8 cellular contexts compared by ENCODE assay signal in the genomic region with DNA sequence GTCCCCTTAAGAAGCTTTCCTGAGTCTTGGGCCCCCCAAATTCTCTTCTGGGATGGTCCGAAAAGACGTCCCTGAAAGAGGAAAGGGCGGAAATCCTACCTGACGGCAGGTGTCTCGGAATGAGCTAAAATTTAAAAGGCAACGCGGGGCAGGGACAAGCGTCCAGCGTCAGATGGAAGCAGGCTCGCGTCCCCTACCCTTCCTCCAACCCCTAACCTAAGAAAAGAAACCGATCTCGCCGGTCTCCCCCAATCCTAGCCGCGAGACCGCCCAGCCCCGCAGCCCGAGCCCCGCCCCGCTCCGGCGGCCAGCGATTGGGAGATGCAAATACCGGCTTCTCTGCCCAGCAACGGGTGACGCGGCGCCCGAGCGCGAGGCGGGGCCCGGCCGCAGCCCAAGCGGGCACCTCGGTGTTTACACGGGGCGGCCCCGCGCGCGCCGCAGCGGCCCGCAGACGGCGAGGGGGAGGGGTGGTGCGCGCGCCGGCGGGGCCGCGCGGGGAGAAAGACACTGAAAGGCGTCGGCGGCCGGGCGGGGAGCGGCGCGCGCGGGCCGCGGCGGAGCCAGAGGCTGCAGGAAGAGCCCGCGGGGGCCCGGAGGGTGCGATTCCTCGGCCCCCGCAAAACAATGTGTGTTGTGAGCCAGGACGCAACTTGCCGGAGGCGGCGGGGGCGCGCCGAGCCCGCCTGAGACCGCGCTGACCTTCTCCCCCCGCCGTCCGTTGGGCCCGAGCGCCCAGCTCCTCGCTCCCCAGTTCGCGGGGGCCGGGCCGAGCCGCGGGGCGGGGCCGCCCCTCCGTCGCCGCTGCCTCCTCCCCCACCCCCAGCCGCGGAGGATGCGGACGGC. TPM values are rescaled to one million over a fixed set of nuclear protein-coding genes. Genes with fewer than 3 reads are reported as not detected.
DNase-seq lines count a peak whose midpoint lies in the region; ATAC-seq, FAIRE-seq and TF ChIP-seq lines count a peak whose summit lies in the region.

SOX12 (plus strand) TSS at position 510 of the 846 bp plus-strand sequence. CDS start 373 bp downstream, outside the sequence.

- dilution Hi-C loops in mammary epithelial cell (cut with HindIII; ENCODE audit: low sequenced_read_pairs) = no loop called here

- H3K36me3 ChIP-seq in WERI-Rb-1 (peaks cover 30% of the 10 kb centered on the region), mammary epithelial cell (ENCODE audit: insufficient read depth, low read length) (no peaks in the 10 kb centered on the region), iPS-20b (ENCODE audit: insufficient read depth, low read depth, low read length) (peaks cover 9% of the 10 kb centered on the region), small intestine (ENCODE audit: control insufficient read depth in 2 of 2, insufficient read depth in 2 of 2, low read length in 2 of 2) (no peaks in the 10 kb centered on the region)

- POLR2A ChIA-PET in AG04449 (lab: Yijun Ruan, JAX) = interaction anchor here (1.4 to 4.5 kb wide), 6 partner anchors 13 to 56 kb away, joined by 3 to 25 read pairs (median 5); partner anchors contain the start of genes NRSN2, TRIB3 and ZCCHC3

- no peak for FAIRE-seq in small intestine (lab: Jason Lieb, UNC)

- CTCF ChIA-PET in AG04449 (lab: Yijun Ruan, JAX) = interaction anchor here (0.7 to 3.8 kb wide), 5 partner anchors 13 to 117 kb away, joined by 4 to 18 read pairs (median 6); no protein-coding TSS in a partner anchor
- CTCF ChIA-PET in mammary epithelial cell (lab: Charles Lee; ENCODE audit: low non-redundant PET) = no interaction called here

- peak within 1 kb of the TSS; percentile 78 for H3K4me3 ChIP-seq in AG04449 (ENCODE audit: low read depth, low read length)
- peak within 1 kb of the TSS; percentile 93 for H3K4me3 ChIP-seq in WERI-Rb-1 (ENCODE audit: low read depth, low read length)
- peak within 1 kb of the TSS; percentile 63 to 84 (median 76) for H3K4me3 ChIP-seq in mammary epithelial cell (replicated peaks in 1 of 3; ENCODE audit: insufficient read depth in 1 of 3, low read depth in 2 of 3, low read length in 3 of 3)
- peak within 1 kb of the TSS; percentile 94 for H3K4me3 ChIP-seq in iPS-20b (ENCODE audit: low read length)
- peak within 1 kb of the TSS; percentile 60 to 77 for H3K4me3 ChIP-seq in small intestine (ENCODE audit: low read depth in 1 of 2, low read length in 2 of 2)

- H3K9ac ChIP-seq in mammary epithelial cell (ENCODE audit: insufficient read depth, low read length) (peak within 1 kb of the TSS; percentile 91), iPS-20b (ENCODE audit: low read depth, low read length) (peak within 1 kb of the TSS; percentile 91; the same call in 1 of the 2 replicates)

- H3K9me3 ChIP-seq in WERI-Rb-1 (ENCODE audit: severe bottlenecking) = no peaks in the 10 kb centered on the region
- H3K9me3 ChIP-seq in mammary epithelial cell (replicated peaks; ENCODE audit: insufficient read depth, low read length) = no peaks in the 10 kb centered on the region
- H3K9me3 ChIP-seq in iPS-20b (ENCODE audit: insufficient read depth, low read depth, low read length) = no peaks in the 10 kb centered on the region
- no peaks in the 10 kb centered on the region for H3K9me3 ChIP-seq in small intestine (ENCODE audit: control insufficient read depth, low read depth)

- peak within 1 kb of the TSS; percentile 98 for H3K27ac ChIP-seq in WERI-Rb-1
- H3K27ac ChIP-seq in mammary epithelial cell (ENCODE audit: insufficient read depth, low read depth, low read length) = peak within 1 kb of the TSS; percentile 83
- H3K27ac ChIP-seq in iPS-20b (ENCODE audit: low read length) = peak within 1 kb of the TSS; percentile 90
- H3K27ac ChIP-seq in small intestine (ENCODE audit: low read depth in 1 of 2, low read length in 1 of 2) = peak within 1 kb of the TSS; percentile 63 to 92

- intact Hi-C loops in mammary epithelial cell (cut with micrococcal nuclease) = no loop called here

- peak within 1 kb of the TSS; percentile 92 for H2AFZ ChIP-seq in mammary epithelial cell (ENCODE audit: low read depth, low read length)

- H3K4me1 ChIP-seq in mammary epithelial cell (ENCODE audit: insufficient read depth, low read length) = peaks cover 26% of the 10 kb centered on the region
- H3K4me1 ChIP-seq in iPS-20b (ENCODE audit: insufficient read depth, low read length) = peaks cover 28% of the 10 kb centered on the region
- peaks cover 0 to 3% of the 10 kb centered on the region in 2 donors for H3K4me1 ChIP-seq in small intestine (ENCODE audit: control insufficient read depth in 2 of 2, insufficient read depth in 1 of 2, low read depth in 1 of 2, low read length in 1 of 2)

- no peak for DNase-seq in AG04449 (ENCODE audit: low read depth, low spot score)
- peak; percentile 91 for DNase-seq in NCI-H2196 treated with DMSO at 0.1 percent for 48 hours (lab: John Stamatoyannopoulos, UW; ENCODE audit: unreplicated experiment)
- DNase-seq in WERI-Rb-1 = peak; percentile 97
- DNase-seq in mammary epithelial cell = peak; percentile 83
- DNase-seq in small intestine = peak; percentile 91

- 2% methylated on average over 21 of the region's 106 CpGs for WGBS in mammary epithelial cell (ENCODE audit: low coverage, missing lambda C conversion rate)
- WGBS in small intestine, 3 donors = 0 to 1% (median 1%) methylated on average over 53 to 106 of the region's 106 CpGs

- no TSS peak for BruUV-seq in mammary epithelial cell (replicated peaks; lab: Mats Ljungman, UMichigan)

- ATAC-seq in GM18909 (IDR thresholded peaks at IDR 0.05; ENCODE audit: poor library complexity, unreplicated experiment) (peak; percentile 75), HG03139 (IDR thresholded peaks at IDR 0.05; ENCODE audit: unreplicated experiment) (peak; percentile 51)

- no peaks in the 10 kb centered on the region for H3K79me2 ChIP-seq in mammary epithelial cell (ENCODE audit: insufficient read depth, low read length)

- H3K4me2 ChIP-seq in mammary epithelial cell (ENCODE audit: insufficient read depth, low read depth, low read length) = peak within 1 kb of the TSS; percentile 99

- no peaks in the 10 kb centered on the region for H4K20me1 ChIP-seq in mammary epithelial cell (ENCODE audit: insufficient read depth, low read length)

- no peak for TF ChIP-seq CTCF in AG04449 (IDR thresholded peaks at IDR 0.05; ENCODE audit: insufficient read depth, low read length, missing control alignments)
- TF ChIP-seq CTCF in WERI-Rb-1 (IDR thresholded peaks at IDR 0.05; ENCODE audit: low read depth, low read length) = no peak
- TF ChIP-seq CTCF in mammary epithelial cell (conservative IDR thresholded peaks at IDR 0.05 in 1 of 2, IDR thresholded peaks at IDR 0.05 in 1 of 2; ENCODE audit: extremely low read depth in 1 of 2, insufficient read depth in 1 of 2, low read depth in 1 of 2, low read length in 2 of 2) = no peak

- in situ Hi-C loops in mammary epithelial cell (cut with MboI; ENCODE audit: low sequenced_read_pairs in 2 of 2) = no loop called here

- H3K27me3 ChIP-seq in WERI-Rb-1 (ENCODE audit: insufficient read depth, low read depth, severe bottlenecking) (no peaks in the 10 kb centered on the region), mammary epithelial cell (ENCODE audit: insufficient read depth, low read length) (no peaks in the 10 kb centered on the region), iPS-20b (ENCODE audit: insufficient read depth, low read length) (no peaks in the 10 kb centered on the region), small intestine (ENCODE audit: control insufficient read depth in 2 of 2, insufficient read depth in 2 of 2, low read length in 2 of 2) (no peaks in the 10 kb centered on the region)

RNA-seq across cellular contexts. Expression of gene SOX12, which starts in this region (rescaled TPM):
- 1 to 10 TPM; 3.7 to 6.2 TPM for total RNA-seq in mammary epithelial cell
- polyA plus RNA-seq in mammary epithelial cell (2.0 TPM), small intestine (1 to 10 TPM in 2 of 3 donors, under 1 TPM in 1; 0.81 to 2.6 (median 1.3) TPM)
- 1.3 TPM for polyA minus RNA-seq in mammary epithelial cell
